Comparison of ENCODE assay signal across 19 cellular contexts in the genomic region with DNA sequence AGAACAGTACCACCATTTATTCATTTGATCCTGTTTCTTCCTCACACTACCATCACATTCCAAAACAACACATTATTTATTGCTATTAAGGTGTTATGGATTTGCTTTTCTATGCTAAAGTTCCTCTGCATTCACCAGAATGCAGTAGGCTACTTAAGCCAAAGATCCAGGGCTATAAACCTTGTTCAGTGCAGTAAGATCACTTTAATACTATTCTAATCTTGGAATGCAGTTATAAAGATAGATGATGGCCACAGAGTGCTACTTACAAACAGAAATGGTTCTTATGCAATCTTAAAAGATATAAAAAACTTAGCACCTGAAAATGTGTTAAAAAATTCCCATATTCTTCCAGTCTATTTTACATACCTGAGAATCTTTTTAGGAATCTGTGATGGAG.
DNase-seq lines count a peak whose midpoint lies in the region; ATAC-seq and TF ChIP-seq lines count a peak whose summit lies in the region.
"Had no signal": no experiment of that assay in that cellular context is flagged by ENCODE, and none has a peak within 500 bp of the region (broad histone marks: within the 10 kb centered on the region; RNA-seq: fewer than 3 reads in every experiment).

No MANE protein-coding gene starts in this region.

- CTCF ChIA-PET in OCI-LY7 (lab: Charles Lee; ENCODE audit: unreplicated experiment), result no interaction called here

- no peak overlapping the region for H2AFZ ChIP-seq in OCI-LY7 (ENCODE audit: low read length)
- H2AFZ ChIP-seq: GM23338 had no signal

- peaks cover 0 to 5% (median 2%) of the 10 kb centered on the region in 3 donors for H3K27me3 Mint-ChIP-seq in immature natural killer cell (ENCODE audit: low read depth in 3 of 3)
- H3K27me3 Mint-ChIP-seq in natural killer cell (ENCODE audit: low read depth in 2 of 2), result no peaks in the 10 kb centered on the region
- no peaks in the 10 kb centered on the region for H3K27me3 Mint-ChIP-seq in stimulated activated naive B cell treated with anti-CD40 and anti-IgM and Interleukin-4, amounts not matched to agents 10 μg/mL and 1 μg/mL and 100 μg/mL, for 72 hours

- peaks cover 5% of the 10 kb centered on the region; the same call in 1 of the 2 replicates for H4K20me1 ChIP-seq in OCI-LY7 (ENCODE audit: insufficient read depth, low read length)

- POLR2A ChIA-PET in OCI-LY7 (lab: Charles Lee), result interaction anchor here (1.1 to 1.2 kb wide), 2 partner anchors 60 to 360 kb away, joined by 3 to 4 read pairs; no protein-coding TSS in a partner anchor

- H3K36me3 ChIP-seq in KOPT-K1 (ENCODE audit: insufficient read depth, low read length) (no peaks in the 10 kb centered on the region), OCI-LY7 (ENCODE audit: insufficient read depth, low read length) (no peaks in the 10 kb centered on the region)

- no TSS peak for BruUV-seq in OCI-LY7 (replicated peaks; lab: Mats Ljungman, UMichigan)

- H3K27ac Mint-ChIP-seq in immature natural killer cell, result peak overlapping the region; percentile 90 to 96 (median 94)
- peak overlapping the region; percentile 86 to 89 for H3K27ac Mint-ChIP-seq in natural killer cell
- H3K27ac Mint-ChIP-seq in stimulated activated naive B cell treated with anti-CD40 and anti-IgM and Interleukin-4, amounts not matched to agents 10 μg/mL and 1 μg/mL and 100 μg/mL, for 72 hours, result no peak overlapping the region
- no peak overlapping the region for H3K27ac Mint-ChIP-seq in stimulated activated effector memory CD8-positive, alpha-beta T cell treated with anti-CD3 and anti-CD28 coated beads, Interleukin-12 subunit alpha, Interleukin-12 subunit beta, amount 100 ng/mL, for 72 hours
- H3K27ac Mint-ChIP-seq: GM23338 had no signal

- H3K4me2 ChIP-seq in OCI-LY7 (ENCODE audit: low read length), result no peak overlapping the region
- H3K4me2 ChIP-seq: GM23338 had no signal

- no peaks in the 10 kb centered on the region for H3K9me2 ChIP-seq in OCI-LY7 (ENCODE audit: insufficient read depth, low read length)

- TF ChIP-seq CTCF in natural killer cell (IDR thresholded peaks at IDR 0.05) (no peak), OCI-LY7 (conservative IDR thresholded peaks at IDR 0.05; ENCODE audit: low read length) (no peak), GM20000 (IDR thresholded peaks at IDR 0.05; ENCODE audit: extremely low read depth, missing control alignments) (no peak)

- ATAC-seq in natural killer cell, result no peak
- no peak for ATAC-seq in stimulated activated naive B cell treated with anti-CD40 and anti-IgM and Interleukin-4, amounts not matched to agents 10 μg/mL and 1 μg/mL and 100 μg/mL, for 72 hours (replicated peaks)
- ATAC-seq in stimulated activated effector memory CD8-positive, alpha-beta T cell treated with anti-CD3 and anti-CD28 coated beads, Interleukin-12 subunit alpha, Interleukin-12 subunit beta, amount 100 ng/mL, for 72 hours, result no peak
- ATAC-seq: GM23338 had no signal

- peaks cover 62 to 76% of the 10 kb centered on the region in 2 donors for H3K4me1 Mint-ChIP-seq in immature natural killer cell
- H3K4me1 Mint-ChIP-seq in natural killer cell, result peaks cover 51 to 55% of the 10 kb centered on the region in 2 donors
- peaks cover 34 to 55% of the 10 kb centered on the region in 2 donors for H3K4me1 Mint-ChIP-seq in stimulated activated naive B cell treated with anti-CD40 and anti-IgM and Interleukin-4, amounts not matched to agents 10 μg/mL and 1 μg/mL and 100 μg/mL, for 72 hours
- peaks cover 54% of the 10 kb centered on the region for H3K4me1 Mint-ChIP-seq in stimulated activated effector memory CD8-positive, alpha-beta T cell treated with anti-CD3 and anti-CD28 coated beads, Interleukin-12 subunit alpha, Interleukin-12 subunit beta, amount 100 ng/mL, for 72 hours
- H3K4me1 Mint-ChIP-seq: GM23338 had no signal

- no peak overlapping the region for H3K4me3 ChIP-seq in OCI-LY7 (ENCODE audit: low read depth, low read length, poor library complexity, severe bottlenecking)
- H3K4me3 ChIP-seq: GM23338, MG63 had no signal

- H3K79me2 ChIP-seq in OCI-LY7 (ENCODE audit: insufficient read depth, low read depth, low read length), result no peaks in the 10 kb centered on the region

- no peaks in the 10 kb centered on the region for H3K9me3 ChIP-seq in KOPT-K1 (ENCODE audit: insufficient read depth, low read length, poor library complexity, severe bottlenecking)
- H3K9me3 ChIP-seq in OCI-LY7 (ENCODE audit: low read length), result no peaks in the 10 kb centered on the region

- DNase-seq in immature natural killer cell (no peak), natural killer cell (no peak), OCI-LY7 (ENCODE audit: low spot score) (no peak), GM20000 (ENCODE audit: low spot score) (no peak)
- DNase-seq in stimulated activated naive B cell treated with anti-CD40 and anti-IgM and Interleukin-4, amounts not matched to agents 10 μg/mL and 1 μg/mL and 100 μg/mL, for 72 hours, result no peak
- no peak for DNase-seq in stimulated activated effector memory CD8-positive, alpha-beta T cell treated with anti-CD3 and anti-CD28 coated beads, Interleukin-12 subunit alpha, Interleukin-12 subunit beta, amount 100 ng/mL, for 72 hours (ENCODE audit: low spot score in 2 of 2)
- DNase-seq: Calu3, DND-41, H9, KBM-7, MG63, NCI-H2029, NCI-H446, NCI-H526, Right ventricle myocardium superior, RPMI8226 had no signal

- intact Hi-C loops in natural killer cell (cut with micrococcal nuclease), result loop anchor here (2.0 kb wide), 3 partner anchors 18 to 318 kb away; no protein-coding TSS in a partner anchor
- intact Hi-C loops in OCI-LY7 (cut with micrococcal nuclease; ENCODE audit: unreplicated experiment), result no loop called here

- H3K27ac ChIP-seq in KOPT-K1 (ENCODE audit: low read depth, low read length, poor library complexity, severe bottlenecking) (peak overlapping the region; percentile 71), OCI-LY7 (ENCODE audit: low read depth, low read length, poor library complexity, severe bottlenecking) (no peak overlapping the region)
- H3K27ac ChIP-seq: C4-2B had no signal

- peaks cover 30% of the 10 kb centered on the region for H3K4me1 ChIP-seq in OCI-LY7 (ENCODE audit: insufficient read depth, low read length, poor library complexity, severe bottlenecking)

- H3K4me3 Mint-ChIP-seq in immature natural killer cell, result peak overlapping the region; percentile 58 to 83 (median 75)
- H3K4me3 Mint-ChIP-seq in natural killer cell, result peak overlapping the region; percentile 35
- no peak overlapping the region for H3K4me3 Mint-ChIP-seq in stimulated activated naive B cell treated with anti-CD40 and anti-IgM and Interleukin-4, amounts not matched to agents 10 μg/mL and 1 μg/mL and 100 μg/mL, for 72 hours
- H3K4me3 Mint-ChIP-seq in stimulated activated effector memory CD8-positive, alpha-beta T cell treated with anti-CD3 and anti-CD28 coated beads, Interleukin-12 subunit alpha, Interleukin-12 subunit beta, amount 100 ng/mL, for 72 hours, result no peak overlapping the region
- H3K4me3 Mint-ChIP-seq: GM23338, H9 had no signal

- H3K9me3 Mint-ChIP-seq in immature natural killer cell (no peaks in the 10 kb centered on the region), natural killer cell (no peaks in the 10 kb centered on the region)
- H3K9me3 Mint-ChIP-seq in stimulated activated naive B cell treated with anti-CD40 and anti-IgM and Interleukin-4, amounts not matched to agents 10 μg/mL and 1 μg/mL and 100 μg/mL, for 72 hours, result no peaks in the 10 kb centered on the region
- H3K9me3 Mint-ChIP-seq in stimulated activated effector memory CD8-positive, alpha-beta T cell treated with anti-CD3 and anti-CD28 coated beads, Interleukin-12 subunit alpha, Interleukin-12 subunit beta, amount 100 ng/mL, for 72 hours, result no peaks in the 10 kb centered on the region
- H3K9me3 Mint-ChIP-seq: GM23338, H9 had no signal

- peaks cover 0 to 5% (median 3%) of the 10 kb centered on the region in 3 donors for H3K36me3 Mint-ChIP-seq in immature natural killer cell
- no peaks in the 10 kb centered on the region for H3K36me3 Mint-ChIP-seq in natural killer cell
- peaks cover 15 to 17% of the 10 kb centered on the region in 2 donors for H3K36me3 Mint-ChIP-seq in stimulated activated naive B cell treated with anti-CD40 and anti-IgM and Interleukin-4, amounts not matched to agents 10 μg/mL and 1 μg/mL and 100 μg/mL, for 72 hours
- no peaks in the 10 kb centered on the region for H3K36me3 Mint-ChIP-seq in stimulated activated effector memory CD8-positive, alpha-beta T cell treated with anti-CD3 and anti-CD28 coated beads, Interleukin-12 subunit alpha, Interleukin-12 subunit beta, amount 100 ng/mL, for 72 hours

Comparison
In these comparisons a context has a peak if more than half of its experiments do, and no peak if none do; other contexts are left out.
1. H3K27ac Mint-ChIP-seq: peak in immature natural killer cell (6 of 6) and natural killer cell (2 of 2); none in stimulated activated naive B cell treated with anti-CD40 and anti-IgM and Interleukin-4, amounts not matched to agents 10 μg/mL and 1 μg/mL and 100 μg/mL, for 72 hours (single experiment) and stimulated activated effector memory CD8-positive, alpha-beta T cell treated with anti-CD3 and anti-CD28 coated beads, Interleukin-12 subunit alpha, Interleukin-12 subunit beta, amount 100 ng/mL, for 72 hours (single experiment).
2. H3K4me3 Mint-ChIP-seq: peak in immature natural killer cell (5 of 5) and natural killer cell (single experiment); none in stimulated activated naive B cell treated with anti-CD40 and anti-IgM and Interleukin-4, amounts not matched to agents 10 μg/mL and 1 μg/mL and 100 μg/mL, for 72 hours (0 of 2) and stimulated activated effector memory CD8-positive, alpha-beta T cell treated with anti-CD3 and anti-CD28 coated beads, Interleukin-12 subunit alpha, Interleukin-12 subunit beta, amount 100 ng/mL, for 72 hours (single experiment).